Comparison of ENCODE assay signal across 16 cellular contexts in the genomic region with DNA sequence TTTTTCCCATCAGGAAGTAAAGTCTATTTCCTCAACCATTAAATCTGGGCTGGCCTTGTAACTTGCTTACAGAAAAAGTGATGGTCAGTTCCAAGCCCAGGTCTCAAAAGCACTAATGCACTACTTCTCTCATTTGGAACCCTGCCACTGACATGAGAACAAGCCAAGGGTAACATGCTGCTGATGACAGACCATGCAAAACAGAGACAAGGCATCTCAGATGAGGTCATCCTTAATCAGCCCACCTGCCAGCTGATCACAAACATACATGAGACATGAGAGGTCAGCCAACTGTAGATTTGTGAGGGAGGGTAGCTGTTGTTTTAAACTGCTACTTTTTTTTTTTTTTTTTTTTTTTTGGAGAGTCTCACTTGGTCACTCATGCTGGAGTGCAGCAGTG. TPM values are rescaled to one million over a fixed set of nuclear protein-coding genes. Genes with fewer than 3 reads are reported as not detected.
DNase-seq lines count a peak whose midpoint lies in the region; ATAC-seq, FAIRE-seq and TF ChIP-seq lines count a peak whose summit lies in the region.
"Had no signal": no experiment of that assay in that cellular context is flagged by ENCODE, and none has a peak within 500 bp of the region (broad histone marks: within the 10 kb centered on the region; RNA-seq: fewer than 3 reads in every experiment).

No MANE protein-coding gene starts in this region.

- H3K9me3 ChIP-seq in K562 (replicated peaks; ENCODE audit: control insufficient read depth, insufficient read depth, low read depth, low read length) = no peaks in the 10 kb centered on the region
- H3K9me3 ChIP-seq: gastroesophageal sphincter, left lung had no signal

- H3K4me1 ChIP-seq in K562 (replicated peaks in 1 of 2; ENCODE audit: control insufficient read depth in 2 of 2, insufficient read depth in 2 of 2, low read length in 2 of 2) = peaks cover 0 to 4% of the 10 kb centered on the region in 2 experiments; a peak in 1 of 5 replicates
- H3K4me1 ChIP-seq: gastroesophageal sphincter, left lung had no signal

- intact Hi-C loops in K562 (cut with micrococcal nuclease) = no loop called here

- in situ Hi-C loops in Caki2 (cut with HindIII; ENCODE audit: low pct_unique_long_range_greater_than_20kb, low sequenced_read_pairs) (no loop called here), K562 (cut with MboI) (no loop called here)

- no peaks in the 10 kb centered on the region for H4K20me1 ChIP-seq in K562 (replicated peaks; ENCODE audit: control insufficient read depth, insufficient read depth, low read length)

- DNase-seq in Caki2 (ENCODE audit: low read depth) = peak; percentile 19
- peak; percentile 23 for DNase-seq in HT1080 (ENCODE audit: low read depth)
- peak in 3 of 4 experiments; percentile 10 to 13 (median 12) for DNase-seq in K562 (ENCODE audit: extremely low read depth in 1 of 4, low spot score in 3 of 4)
- peak; percentile 74 for DNase-seq in kidney tubule cell (ENCODE audit: low spot score)
- DNase-seq in frontal cortex (ENCODE audit: low spot score in 2 of 2) = no peak
- DNase-seq in globus pallidus (ENCODE audit: low spot score) = no peak
- DNase-seq: activated CD4-positive, alpha-beta T cell treated with anti-CD3 and anti-CD28 coated beads for 36 hours; left lung; occipital lobe; stimulated activated CD8-positive, alpha-beta memory T cell treated with anti-CD3 and anti-CD28 coated beads, Interleukin-4, amount 100 ng/mL, for 48 hours; T-cell had no signal

- H3K27me3 ChIP-seq in K562 (ENCODE audit: control insufficient read depth in 2 of 2, insufficient read depth in 2 of 2, low read length in 2 of 2) = no peaks in the 10 kb centered on the region
- H3K27me3 ChIP-seq: gastroesophageal sphincter, left lung had no signal

- no peak overlapping the region for H3K4me2 ChIP-seq in K562 (ENCODE audit: insufficient read depth, low read length)

- no peak for TF ChIP-seq RAD21 in K562 (CRISPR knock-in tag; conservative IDR thresholded peaks at IDR 0.05 in 1 of 2, IDR thresholded peaks at IDR 0.05 in 1 of 2)

- BruUV-seq in K562 (replicated peaks; lab: Mats Ljungman, UMichigan) = no TSS peak

- TF ChIP-seq EP300 in K562 (IDR thresholded peaks at IDR 0.05; ENCODE audit: low read length) = peak; percentile 43; the same call in 1 of the 2 replicates

- H3K79me2 ChIP-seq in K562 (ENCODE audit: control insufficient read depth, insufficient read depth, low read length) = no peaks in the 10 kb centered on the region

- peaks cover 22% of the 10 kb centered on the region; the same call in 1 of the 3 replicates for H3K36me3 ChIP-seq in K562 (ENCODE audit: control insufficient read depth, insufficient read depth, low read length)

- no peak overlapping the region for H3K27ac ChIP-seq in K562 (ENCODE audit: extremely low read depth, low read depth, low read length)
- H3K27ac ChIP-seq: gastroesophageal sphincter, left lung had no signal

- H3K9me1 ChIP-seq in K562 (ENCODE audit: control insufficient read depth, insufficient read depth, low read length) = no peaks in the 10 kb centered on the region

- no peak overlapping the region for H2AFZ ChIP-seq in K562 (ENCODE audit: low read depth, low read length)

- no peak for TF ChIP-seq POLR2A in K562 (conservative IDR thresholded peaks at IDR 0.05)

- ATAC-seq in K562 = peak; percentile 67
- no peak for ATAC-seq in GM21737 (IDR thresholded peaks at IDR 0.05; ENCODE audit: unreplicated experiment)
- no peak for ATAC-seq in HG02884 (IDR thresholded peaks at IDR 0.05; ENCODE audit: unreplicated experiment)
- ATAC-seq: activated CD4-positive, alpha-beta T cell treated with anti-CD3 and anti-CD28 coated beads for 36 hours; activated T-helper 17 cell treated with anti-CD3 and anti-CD28 coated beads, Interleukin-2, amount 50 U/mL, for 72 hours; gastroesophageal sphincter; left lung; T-cell had no signal

- no peak overlapping the region for H3K4me3 ChIP-seq in K562
- H3K4me3 ChIP-seq: gastroesophageal sphincter, left lung had no signal

- H3K9ac ChIP-seq in K562 (ENCODE audit: insufficient read depth in 1 of 2, low read depth in 2 of 2, low read length in 2 of 2) = no peak overlapping the region

- CTCF ChIA-PET in K562 (lab: Yijun Ruan, JAX; ENCODE audit: low intra/inter-chr PET ratio) = interaction anchor here (0.8 kb wide), 1 partner anchor 93 kb away, joined by 5 read pairs; no protein-coding TSS in a partner anchor

- POLR2A ChIA-PET in K562 (lab: Yijun Ruan, JAX) = interaction anchor here (2.8 kb wide), 1 partner anchor 15 kb away, joined by 12 read pairs; the partner anchor contains the start of gene TWF1

- no peak for TF ChIP-seq CTCF in K562 (IDR thresholded peaks at IDR 0.05 in 2 of 3, conservative IDR thresholded peaks at IDR 0.05 in 1 of 3; ENCODE audit: insufficient read depth in 2 of 3, low read depth in 1 of 3, low read length in 3 of 3)

- FAIRE-seq in K562 (lab: Jason Lieb, UNC) (no peak), frontal cortex (lab: Jason Lieb, UNC) (no peak)
- FAIRE-seq: D721Med had no signal

RNA-seq across cellular contexts. Expression of gene TWF1, which starts 16.2 kb away (rescaled TPM):
- 136 and 142 TPM in 2 replicates for total RNA-seq in Caki2 (2014; rRNA removed; shearing (Covaris generic); ENCODE audit: low replicate concordance)
- total RNA-seq in HT1080 (2014; rRNA removed; shearing (Covaris generic)) = 180 and 197 TPM in 2 replicates
- polyA plus RNA-seq in HT1080 (2015; cell fraction: cytosol; rRNA removed) = 149 and 188 TPM in 2 replicates
- polyA plus RNA-seq in HT1080 (2015; cell fraction: nucleus; rRNA removed) = 71.8 and 84.8 TPM in 2 replicates
- 8.5 and 39.9 TPM in 2 replicates for total RNA-seq in K562 (2011; cell fraction: chromatin; rRNA removed; ENCODE audit: low replicate concordance)
- total RNA-seq in K562 (2011; cell fraction: nucleolus; rRNA removed) = 7.0 and 7.7 TPM in 2 replicates
- 20.2 and 20.7 TPM in 2 replicates for total RNA-seq in K562 (2011; cell fraction: nucleoplasm; rRNA removed)
- total RNA-seq in K562 (2014; rRNA removed) (19.6 and 21.7 TPM in 2 replicates), K562 (2014; rRNA removed; fragmentation: Illumina TruSeq; extraction: Trizol) (26.0 and 29.6 TPM in 2 replicates), K562 (2015; rRNA removed; fragmentation: Illumina TruSeq; extraction: Trizol) (26.8 and 29.4 TPM in 2 replicates), K562 (2021) (17.2 and 17.4 TPM in 2 replicates), frontal cortex (187 TPM)
- polyA plus RNA-seq in K562 (2011; rRNA removed) (18.1 and 23.7 TPM in 2 replicates), K562 (2014; fragmentation: Illumina TruSeq; extraction: Trizol) (17.8 and 23.4 TPM in 2 replicates), K562 (2014; fragmentation: Nextera tagmentation; extraction: Ambion mirVana) (10 to 100 TPM; 10.3 to 14.1 TPM), K562 (2014; rRNA removed) (20.7 and 29.1 TPM in 2 replicates)
- polyA plus RNA-seq in K562 (2011; cell fraction: cytosol; rRNA removed) = 3.7 and 7.8 TPM in 2 replicates
- polyA plus RNA-seq in K562 (2011; cell fraction: nucleus; rRNA removed) = 10.3 and 18.0 TPM in 2 replicates
- 14.3 and 15.7 TPM in 2 replicates for polyA plus RNA-seq in K562 (2012)
- 15.0 and 18.9 TPM in 2 replicates for polyA minus RNA-seq in K562 (2011; rRNA and poly(A)+ RNA removed)
- 11.4 and 13.8 TPM in 2 replicates for polyA minus RNA-seq in K562 (2011; cell fraction: cytosol; rRNA and poly(A)+ RNA removed)
- 25.6 and 50.9 TPM in 2 replicates for polyA minus RNA-seq in K562 (2011; cell fraction: nucleus; rRNA and poly(A)+ RNA removed)

RNA-seq across cellular contexts. Expression of gene IRAK4, which starts 31.2 kb away (rescaled TPM):
- total RNA-seq in Caki2 (2014; rRNA removed; shearing (Covaris generic); ENCODE audit: low replicate concordance) = 10.7 and 12.8 TPM in 2 replicates
- 3.8 and 4.9 TPM in 2 replicates for total RNA-seq in HT1080 (2014; rRNA removed; shearing (Covaris generic))
- polyA plus RNA-seq in HT1080 (2015; cell fraction: cytosol; rRNA removed) = 6.8 and 8.9 TPM in 2 replicates
- polyA plus RNA-seq in HT1080 (2015; cell fraction: nucleus; rRNA removed) = 19.7 and 21.7 TPM in 2 replicates
- total RNA-seq in K562 (2011; cell fraction: chromatin; rRNA removed; ENCODE audit: low replicate concordance) = 20.8 and 50.5 TPM in 2 replicates
- 9.3 and 12.6 TPM in 2 replicates for total RNA-seq in K562 (2011; cell fraction: nucleolus; rRNA removed)
- 18.5 and 41.3 TPM in 2 replicates for total RNA-seq in K562 (2011; cell fraction: nucleoplasm; rRNA removed)
- 11.0 and 13.8 TPM in 2 replicates for total RNA-seq in K562 (2014; rRNA removed)
- 22.3 and 22.7 TPM in 2 replicates for total RNA-seq in K562 (2014; rRNA removed; fragmentation: Illumina TruSeq; extraction: Trizol)
- 17.5 and 18.8 TPM in 2 replicates for total RNA-seq in K562 (2015; rRNA removed; fragmentation: Illumina TruSeq; extraction: Trizol)
- total RNA-seq in K562 (2021) = 14.5 and 14.7 TPM in 2 replicates
- polyA plus RNA-seq in K562 (2011; rRNA removed) = 31.3 and 34.5 TPM in 2 replicates
- 6.6 and 11.5 TPM in 2 replicates for polyA plus RNA-seq in K562 (2011; cell fraction: cytosol; rRNA removed)
- 18.1 and 24.4 TPM in 2 replicates for polyA plus RNA-seq in K562 (2011; cell fraction: nucleus; rRNA removed)
- polyA plus RNA-seq in K562 (2012) = 11.7 and 19.0 TPM in 2 replicates
- polyA plus RNA-seq in K562 (2014; fragmentation: Illumina TruSeq; extraction: Trizol) = 14.9 and 17.2 TPM in 2 replicates
- 10 to 100 TPM; 10.8 to 12.8 TPM for polyA plus RNA-seq in K562 (2014; fragmentation: Nextera tagmentation; extraction: Ambion mirVana)
- 15.1 and 16.0 TPM in 2 replicates for polyA plus RNA-seq in K562 (2014; rRNA removed)
- 32.6 and 34.5 TPM in 2 replicates for polyA minus RNA-seq in K562 (2011; rRNA and poly(A)+ RNA removed)
- polyA minus RNA-seq in K562 (2011; cell fraction: cytosol; rRNA and poly(A)+ RNA removed) = 9.9 and 11.9 TPM in 2 replicates
- 14.4 and 22.3 TPM in 2 replicates for polyA minus RNA-seq in K562 (2011; cell fraction: nucleus; rRNA and poly(A)+ RNA removed)
- 4.1 TPM for total RNA-seq in frontal cortex

RNA-seq across cellular contexts. Expression of gene PUS7L, which starts 31.4 kb away (rescaled TPM):
- 8.7 and 18.3 TPM in 2 replicates for total RNA-seq in Caki2 (2014; rRNA removed; shearing (Covaris generic); ENCODE audit: low replicate concordance)
- total RNA-seq in HT1080 (2014; rRNA removed; shearing (Covaris generic)) = 10.3 and 12.2 TPM in 2 replicates
- 4.4 and 6.7 TPM in 2 replicates for polyA plus RNA-seq in HT1080 (2015; cell fraction: cytosol; rRNA removed)
- 11.1 and 12.7 TPM in 2 replicates for polyA plus RNA-seq in HT1080 (2015; cell fraction: nucleus; rRNA removed)
- 11.5 and 61.1 TPM in 2 replicates for total RNA-seq in K562 (2011; cell fraction: chromatin; rRNA removed; ENCODE audit: low replicate concordance)
- 4.5 and 7.2 TPM in 2 replicates for total RNA-seq in K562 (2011; cell fraction: nucleolus; rRNA removed)
- 15.5 and 28.9 TPM in 2 replicates for total RNA-seq in K562 (2011; cell fraction: nucleoplasm; rRNA removed)
- total RNA-seq in K562 (2014; rRNA removed) (14.9 and 15.3 TPM in 2 replicates), K562 (2014; rRNA removed; fragmentation: Illumina TruSeq; extraction: Trizol) (53.3 and 64.3 TPM in 2 replicates), K562 (2015; rRNA removed; fragmentation: Illumina TruSeq; extraction: Trizol) (37.0 and 43.2 TPM in 2 replicates), K562 (2021) (25.2 and 29.0 TPM in 2 replicates), frontal cortex (26.5 TPM)
- polyA plus RNA-seq in K562 (2011; rRNA removed) (23.6 and 27.5 TPM in 2 replicates), K562 (2014; fragmentation: Illumina TruSeq; extraction: Trizol) (15.5 and 19.3 TPM in 2 replicates), K562 (2014; fragmentation: Nextera tagmentation; extraction: Ambion mirVana) (10 to 100 TPM; 11.4 to 46.0 TPM), K562 (2014; rRNA removed) (10.8 and 12.7 TPM in 2 replicates)
- 3.2 and 7.9 TPM in 2 replicates for polyA plus RNA-seq in K562 (2011; cell fraction: cytosol; rRNA removed)
- 14.0 and 21.1 TPM in 2 replicates for polyA plus RNA-seq in K562 (2011; cell fraction: nucleus; rRNA removed)
- 5.7 and 9.9 TPM in 2 replicates for polyA plus RNA-seq in K562 (2012)
- polyA minus RNA-seq in K562 (2011; rRNA and poly(A)+ RNA removed) = 76.5 and 84.5 TPM in 2 replicates
- 12.7 and 21.4 TPM in 2 replicates for polyA minus RNA-seq in K562 (2011; cell fraction: cytosol; rRNA and poly(A)+ RNA removed)
- polyA minus RNA-seq in K562 (2011; cell fraction: nucleus; rRNA and poly(A)+ RNA removed) = 15.5 and 28.7 TPM in 2 replicates

RNA-seq across cellular contexts. Expression of gene TMEM117, which starts 45.9 kb away (rescaled TPM):
- total RNA-seq in Caki2 (2014; rRNA removed; shearing (Covaris generic); ENCODE audit: low replicate concordance) = 12.0 and 16.7 TPM in 2 replicates
- 5.3 and 12.7 TPM in 2 replicates for total RNA-seq in HT1080 (2014; rRNA removed; shearing (Covaris generic))
- 4.5 and 10.0 TPM in 2 replicates for polyA plus RNA-seq in HT1080 (2015; cell fraction: cytosol; rRNA removed)
- polyA plus RNA-seq in HT1080 (2015; cell fraction: nucleus; rRNA removed) = 2.5 and 3.0 TPM in 2 replicates
- 3.7 and 4.6 TPM in 2 replicates for total RNA-seq in K562 (2011; cell fraction: chromatin; rRNA removed; ENCODE audit: low replicate concordance)
- 1.3 and 3.8 TPM in 2 replicates for total RNA-seq in K562 (2011; cell fraction: nucleolus; rRNA removed)
- total RNA-seq in K562 (2011; cell fraction: nucleoplasm; rRNA removed) = 4.9 and 5.6 TPM in 2 replicates
- 1.4 TPM in 2 replicates for total RNA-seq in K562 (2014; rRNA removed)
- 1.0 and 1.1 TPM in 2 replicates for total RNA-seq in K562 (2014; rRNA removed; fragmentation: Illumina TruSeq; extraction: Trizol)
- total RNA-seq in K562 (2015; rRNA removed; fragmentation: Illumina TruSeq; extraction: Trizol) = 1.2 and 1.7 TPM in 2 replicates
- 0.98 and 2.8 TPM in 2 replicates for total RNA-seq in K562 (2021)
- polyA plus RNA-seq in K562 (2011; rRNA removed) = 0.77 and 0.88 TPM in 2 replicates
- polyA plus RNA-seq in K562 (2011; cell fraction: cytosol; rRNA removed) = 0.51 and 1.0 TPM in 2 replicates
- 1.1 and 1.2 TPM in 2 replicates for polyA plus RNA-seq in K562 (2011; cell fraction: nucleus; rRNA removed)
- polyA plus RNA-seq in K562 (2012) = 0.60 and 1.4 TPM in 2 replicates
- polyA plus RNA-seq in K562 (2014; fragmentation: Illumina TruSeq; extraction: Trizol) = 0.94 and 0.98 TPM in 2 replicates
- under 1 TPM; 0.31 to 0.49 TPM for polyA plus RNA-seq in K562 (2014; fragmentation: Nextera tagmentation; extraction: Ambion mirVana)
- polyA plus RNA-seq in K562 (2014; rRNA removed) = 1.1 and 2.7 TPM in 2 replicates
- 2.1 and 2.3 TPM in 2 replicates for polyA minus RNA-seq in K562 (2011; rRNA and poly(A)+ RNA removed)
- 1.4 TPM in 1 of 2 replicates, not detected in the other for polyA minus RNA-seq in K562 (2011; cell fraction: cytosol; rRNA and poly(A)+ RNA removed)
- polyA minus RNA-seq in K562 (2011; cell fraction: nucleus; rRNA and poly(A)+ RNA removed) = 4.2 TPM in 2 replicates
- total RNA-seq in frontal cortex = 9.8 TPM

Comparison
In these comparisons a context has a peak if more than half of its experiments do, and no peak if none do; other contexts are left out.
1. DNase-seq: peak in Caki2 (single experiment), HT1080 (single experiment), K562 (3 of 4) and kidney tubule cell (single experiment); none in frontal cortex (0 of 2) and globus pallidus (single experiment).